ENCODE assay signal across 23 cellular contexts in the genomic region with DNA sequence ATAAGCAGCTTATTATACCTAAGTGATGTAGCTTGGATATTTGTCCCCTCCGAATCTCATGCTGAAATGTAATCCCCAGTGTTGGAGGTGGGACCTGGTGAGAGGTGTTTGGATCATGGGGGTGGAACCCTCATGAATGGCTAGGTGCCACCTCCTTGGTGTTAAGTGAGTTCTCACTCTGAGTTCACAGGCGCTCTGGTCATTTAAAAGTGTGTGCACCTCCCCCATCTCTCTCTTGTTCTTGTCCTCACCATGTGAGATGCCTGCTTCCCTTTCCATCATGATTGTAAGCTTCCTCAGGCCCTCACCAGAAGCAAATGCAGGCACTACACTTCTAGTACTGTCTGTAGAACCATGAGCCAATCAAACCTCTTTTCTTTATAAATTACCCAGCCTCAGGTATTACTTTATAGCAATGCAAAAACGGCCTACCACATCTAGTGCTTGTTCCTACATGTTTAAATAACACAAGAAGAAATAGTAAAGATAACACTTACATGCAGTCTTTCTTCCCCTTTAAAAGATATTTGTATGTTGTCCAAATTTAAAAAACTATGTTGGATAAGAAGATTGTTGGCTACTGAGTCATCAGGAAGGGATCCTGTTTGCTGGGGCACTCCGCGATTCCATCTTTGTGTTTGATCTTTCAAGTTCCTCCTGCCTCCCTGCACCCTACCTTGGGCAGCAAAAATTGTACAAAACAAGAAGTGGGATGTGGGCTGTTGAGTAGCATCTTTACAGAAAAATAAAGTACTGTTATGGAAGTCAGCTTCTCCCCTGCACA. TPM values are rescaled to one million over a fixed set of nuclear protein-coding genes. Genes with fewer than 3 reads are reported as not detected.
DNase-seq lines count a peak whose midpoint lies in the region; ATAC-seq, FAIRE-seq and TF ChIP-seq lines count a peak whose summit lies in the region.
"Had no signal": no experiment of that assay in that cellular context is flagged by ENCODE, and none has a peak within 500 bp of the region (broad histone marks: within the 10 kb centered on the region; RNA-seq: fewer than 3 reads in every experiment).

No MANE protein-coding gene starts in this region.

- TF ChIP-seq POLR2A in endothelial cell of umbilical vein (IDR thresholded peaks at IDR 0.05; ENCODE audit: low read depth, low read length): no peak

- CTCF ChIA-PET in endothelial cell of umbilical vein (lab: Charles Lee): interaction anchor here (0.7 to 1.0 kb wide), 2 partner anchors 33 to 967 kb away, joined by 3 to 4 read pairs; no protein-coding TSS in a partner anchor

- peak overlapping the region; percentile 32 for H3K27ac ChIP-seq in endothelial cell of umbilical vein (ENCODE audit: insufficient read depth, low read depth, low read length)
- H3K27ac ChIP-seq in left lung: no peak overlapping the region

- H3K9me1 ChIP-seq in endothelial cell of umbilical vein (replicated peaks; ENCODE audit: control insufficient read depth, extremely low read depth, insufficient read depth, low read length): no peaks in the 10 kb centered on the region

- dilution Hi-C loops in endothelial cell of umbilical vein (cut with MboI; ENCODE audit: extremely low pct_ligation_motif_present, low sequenced_read_pairs): no loop called here

- peak; percentile 35 for FAIRE-seq in endothelial cell of umbilical vein (lab: Jason Lieb, UNC)
- FAIRE-seq: islet of Langerhans had no signal

- POLR2A ChIA-PET in endothelial cell of umbilical vein (lab: Charles Lee): no interaction called here

- no peaks in the 10 kb centered on the region for H4K20me1 ChIP-seq in endothelial cell of umbilical vein (replicated peaks; ENCODE audit: control insufficient read depth, extremely low read depth, insufficient read depth, low read length)

- DNase-seq in AG08395 (ENCODE audit: low spot score): peak; percentile 66
- peak; percentile 56 for DNase-seq in NCI-H226
- DNase-seq in endothelial cell of umbilical vein (ENCODE audit: low read depth, low spot score): peak; percentile 64
- no peak for DNase-seq in left lung
- no peak for DNase-seq in CD14-positive monocyte (ENCODE audit: low spot score)
- no peak for DNase-seq in GDM1 (lab: John Stamatoyannopoulos, UW)
- no peak for DNase-seq in NCI-H1930 (lab: John Stamatoyannopoulos, UW)
- DNase-seq in SW480 (ENCODE audit: low spot score): no peak
- DNase-seq: activated B cell treated with CpG ODN at 0.5 μM for 24 hours; activated CD8-positive, alpha-beta T cell treated with anti-CD3 and anti-CD28 coated beads, Interleukin-2, amount 10 ng/mL, durations not matched to agents 7 days and 5 days; activated naive CD8-positive, alpha-beta T cell treated with anti-CD3 and anti-CD28 coated beads, Interleukin-2, amount 50 U/mL, for 24 hours; NCI-H1694 treated with DMSO at 0.1 percent for 48 hours; NCI-H446; Right ventricle myocardium superior; stimulated activated CD4-positive, alpha-beta T cell treated with anti-CD3 and anti-CD28 coated beads, Interleukin-15, amount 100 ng/mL, for 24 hours; stimulated activated naive CD8-positive, alpha-beta T cell treated with anti-CD3 and anti-CD28 coated beads, Interleukin-15, Interleukin-2, amounts not matched to agents 100 U/mL and 50 U/mL, for 24 hours; T-helper 2 cell had no signal

- no TSS peak for BruUV-seq in endothelial cell of umbilical vein (replicated peaks; lab: Mats Ljungman, UMichigan)

- peaks cover 3% of the 10 kb centered on the region for H3K4me1 Mint-ChIP-seq in CD14-positive monocyte
- H3K4me1 Mint-ChIP-seq: activated B cell treated with CpG ODN at 0.5 μM for 24 hours; activated naive CD8-positive, alpha-beta T cell treated with anti-CD3 and anti-CD28 coated beads, Interleukin-2, amount 50 U/mL, for 24 hours had no signal

- H3K27me3 ChIP-seq in endothelial cell of umbilical vein (ENCODE audit: control insufficient read depth in 2 of 2, insufficient read depth in 2 of 2, low read length in 2 of 2): no peaks in the 10 kb centered on the region
- peaks cover 0 to 5% of the 10 kb centered on the region in 2 donors for H3K27me3 ChIP-seq in left lung

- intact Hi-C loops in endothelial cell of umbilical vein (cut with micrococcal nuclease) (loop anchor here (1.0 to 5.0 kb wide), 2 partner anchors 199 to 248 kb away; no protein-coding TSS in a partner anchor), left lung (cut with DNase I) (no loop called here), CD14-positive monocyte (cut with micrococcal nuclease) (no loop called here)

- H3K9me3 ChIP-seq in endothelial cell of umbilical vein (replicated peaks; ENCODE audit: control insufficient read depth, insufficient read depth, low read length): no peaks in the 10 kb centered on the region
- H3K9me3 ChIP-seq in left lung: no peaks in the 10 kb centered on the region

- H3K4me1 ChIP-seq in endothelial cell of umbilical vein (ENCODE audit: control insufficient read depth, extremely low read depth, insufficient read depth, low read length) (peaks cover 35% of the 10 kb centered on the region), left lung (no peaks in the 10 kb centered on the region)

- no peak overlapping the region for H2AFZ ChIP-seq in endothelial cell of umbilical vein (ENCODE audit: low read depth, low read length)

- H3K4me3 Mint-ChIP-seq in CD14-positive monocyte: no peak overlapping the region
- H3K4me3 Mint-ChIP-seq: activated B cell treated with CpG ODN at 0.5 μM for 24 hours; activated CD8-positive, alpha-beta T cell treated with anti-CD3 and anti-CD28 coated beads, Interleukin-2, amount 10 ng/mL, durations not matched to agents 7 days and 5 days; activated naive CD8-positive, alpha-beta T cell treated with anti-CD3 and anti-CD28 coated beads, Interleukin-2, amount 50 U/mL, for 24 hours; mesothelial cell of epicardium; type B pancreatic cell had no signal

- H3K9me3 Mint-ChIP-seq in CD14-positive monocyte: peaks cover 0 to 5% (median 0%) of the 10 kb centered on the region in 7 donors
- H3K9me3 Mint-ChIP-seq: activated naive CD8-positive, alpha-beta T cell treated with anti-CD3 and anti-CD28 coated beads, Interleukin-2, amount 50 U/mL, for 24 hours had no signal

- no peak for TF ChIP-seq CTCF in endothelial cell of umbilical vein (IDR thresholded peaks at IDR 0.05; ENCODE audit: extremely low read depth in 1 of 2, insufficient read depth in 1 of 2, low read depth in 1 of 2, low read length in 2 of 2)
- no peak for TF ChIP-seq CTCF in left lung (IDR thresholded peaks at IDR 0.05)
- TF ChIP-seq CTCF in CD14-positive monocyte (IDR thresholded peaks at IDR 0.05): no peak

- no peaks in the 10 kb centered on the region for H3K36me3 ChIP-seq in endothelial cell of umbilical vein (ENCODE audit: control insufficient read depth in 2 of 2, extremely low read depth in 1 of 2, insufficient read depth in 2 of 2, low read length in 2 of 2)
- no peaks in the 10 kb centered on the region for H3K36me3 ChIP-seq in left lung

- no peaks in the 10 kb centered on the region for H3K36me3 Mint-ChIP-seq in CD14-positive monocyte
- H3K36me3 Mint-ChIP-seq: mesothelial cell of epicardium had no signal

- H3K4me3 ChIP-seq in endothelial cell of umbilical vein (replicated peaks in 1 of 3; ENCODE audit: insufficient read depth in 1 of 3, low read depth in 1 of 3, low read length in 3 of 3) (no peak overlapping the region), left lung (no peak overlapping the region)

- H3K27me3 Mint-ChIP-seq in CD14-positive monocyte (ENCODE audit: low read depth in 3 of 3): peaks cover 0 to 2% (median 0%) of the 10 kb centered on the region in 3 donors
- H3K27me3 Mint-ChIP-seq: activated B cell treated with CpG ODN at 0.5 μM for 24 hours; activated naive CD8-positive, alpha-beta T cell treated with anti-CD3 and anti-CD28 coated beads, Interleukin-2, amount 50 U/mL, for 24 hours; type B pancreatic cell had no signal

- H3K4me2 ChIP-seq in endothelial cell of umbilical vein (ENCODE audit: insufficient read depth, low read length): peak overlapping the region; percentile 41

- no peak overlapping the region for H3K9ac ChIP-seq in endothelial cell of umbilical vein (replicated peaks; ENCODE audit: extremely low read depth, insufficient read depth, low read length)

- H3K27ac Mint-ChIP-seq in CD14-positive monocyte: no peak overlapping the region
- H3K27ac Mint-ChIP-seq: activated B cell treated with CpG ODN at 0.5 μM for 24 hours; activated CD8-positive, alpha-beta T cell treated with anti-CD3 and anti-CD28 coated beads, Interleukin-2, amount 10 ng/mL, durations not matched to agents 7 days and 5 days; activated naive CD8-positive, alpha-beta T cell treated with anti-CD3 and anti-CD28 coated beads, Interleukin-2, amount 50 U/mL, for 24 hours; mesothelial cell of epicardium; type B pancreatic cell had no signal

- H3K79me2 ChIP-seq in endothelial cell of umbilical vein (ENCODE audit: control insufficient read depth, insufficient read depth, low read length): no peaks in the 10 kb centered on the region

- peak; percentile 52 for ATAC-seq in left lung
- ATAC-seq: activated CD8-positive, alpha-beta T cell treated with anti-CD3 and anti-CD28 coated beads, Interleukin-2, amount 10 ng/mL, durations not matched to agents 7 days and 5 days; activated naive CD8-positive, alpha-beta T cell treated with anti-CD3 and anti-CD28 coated beads, Interleukin-2, amount 50 U/mL, for 24 hours; stimulated activated naive CD8-positive, alpha-beta T cell treated with anti-CD3 and anti-CD28 coated beads, Interleukin-15, Interleukin-2, amounts not matched to agents 100 U/mL and 50 U/mL, for 24 hours had no signal

TF ChIP-seq in endothelial cell of umbilical vein, 7 proteins besides CTCF, POLR2A, EP300 and RAD21 (continues in another document):
- TF ChIP-seq, protein P1, sequence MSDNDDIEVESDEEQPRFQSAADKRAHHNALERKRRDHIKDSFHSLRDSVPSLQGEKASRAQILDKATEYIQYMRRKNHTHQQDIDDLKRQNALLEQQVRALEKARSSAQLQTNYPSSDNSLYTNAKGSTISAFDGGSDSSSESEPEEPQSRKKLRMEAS (IDR thresholded peaks at IDR 0.05; ENCODE audit: insufficient read depth, insufficient read length): no peak
- peak; percentile 67 for TF ChIP-seq GATA2 (IDR thresholded peaks at IDR 0.05; ENCODE audit: insufficient read depth, insufficient read length, low read depth, low read length)
- no peak for TF ChIP-seq EZH2 (IDR thresholded peaks at IDR 0.05; ENCODE audit: borderline replicate concordance, low read depth, low read length, severe bottlenecking)
- peak; percentile 31 for TF ChIP-seq JUN (IDR thresholded peaks at IDR 0.05; ENCODE audit: borderline replicate concordance, insufficient read depth, insufficient read length, low read depth)
- no peak for TF ChIP-seq POLR2AphosphoS5 (IDR thresholded peaks at IDR 0.05; ENCODE audit: insufficient read depth, low read depth, low read length)

RNA-seq across cellular contexts. Expression of a gene that starts 29.7 kb away (rescaled TPM):
- total RNA-seq in endothelial cell of umbilical vein (not detected in 2 replicates), left lung (not detected)
- polyA plus RNA-seq in endothelial cell of umbilical vein (not detected in 2 replicates), CD14-positive monocyte (not detected)
- not detected in 2 replicates for polyA plus RNA-seq in endothelial cell of umbilical vein (2011; cell fraction: cytosol; rRNA removed)
- polyA plus RNA-seq in endothelial cell of umbilical vein (2011; cell fraction: nucleus; rRNA removed): not detected in 2 replicates
- polyA plus RNA-seq in endothelial cell of umbilical vein (2012): not detected in 2 replicates
- not detected in 2 replicates for polyA minus RNA-seq in endothelial cell of umbilical vein
- polyA minus RNA-seq in endothelial cell of umbilical vein (2011; cell fraction: cytosol; rRNA and poly(A)+ RNA removed): not detected
- polyA minus RNA-seq in endothelial cell of umbilical vein (2011; cell fraction: nucleus; rRNA and poly(A)+ RNA removed): not detected in 2 replicates
- total RNA-seq: activated B cell treated with CpG ODN at 0.5 μM for 24 hours; activated CD8-positive, alpha-beta T cell treated with anti-CD3 and anti-CD28 coated beads, Interleukin-2, amount 10 ng/mL, durations not matched to agents 7 days and 5 days; chondrocyte; HT1080; mesothelial cell of epicardium; Right ventricle myocardium superior had no signal
- polyA plus RNA-seq: neural cell had no signal

Comparison
In these comparisons a context has a peak if more than half of its experiments do, and no peak if none do; other contexts are left out.
1. DNase-seq: peak in AG08395 (single experiment), NCI-H226 (single experiment) and endothelial cell of umbilical vein (single experiment); none in left lung (0 of 2), CD14-positive monocyte (single experiment), GDM1 (single experiment), NCI-H1930 (0 of 2) and SW480 (single experiment).